Comparison of ENCODE assay signal across 1 cellular context in the genomic region with DNA sequence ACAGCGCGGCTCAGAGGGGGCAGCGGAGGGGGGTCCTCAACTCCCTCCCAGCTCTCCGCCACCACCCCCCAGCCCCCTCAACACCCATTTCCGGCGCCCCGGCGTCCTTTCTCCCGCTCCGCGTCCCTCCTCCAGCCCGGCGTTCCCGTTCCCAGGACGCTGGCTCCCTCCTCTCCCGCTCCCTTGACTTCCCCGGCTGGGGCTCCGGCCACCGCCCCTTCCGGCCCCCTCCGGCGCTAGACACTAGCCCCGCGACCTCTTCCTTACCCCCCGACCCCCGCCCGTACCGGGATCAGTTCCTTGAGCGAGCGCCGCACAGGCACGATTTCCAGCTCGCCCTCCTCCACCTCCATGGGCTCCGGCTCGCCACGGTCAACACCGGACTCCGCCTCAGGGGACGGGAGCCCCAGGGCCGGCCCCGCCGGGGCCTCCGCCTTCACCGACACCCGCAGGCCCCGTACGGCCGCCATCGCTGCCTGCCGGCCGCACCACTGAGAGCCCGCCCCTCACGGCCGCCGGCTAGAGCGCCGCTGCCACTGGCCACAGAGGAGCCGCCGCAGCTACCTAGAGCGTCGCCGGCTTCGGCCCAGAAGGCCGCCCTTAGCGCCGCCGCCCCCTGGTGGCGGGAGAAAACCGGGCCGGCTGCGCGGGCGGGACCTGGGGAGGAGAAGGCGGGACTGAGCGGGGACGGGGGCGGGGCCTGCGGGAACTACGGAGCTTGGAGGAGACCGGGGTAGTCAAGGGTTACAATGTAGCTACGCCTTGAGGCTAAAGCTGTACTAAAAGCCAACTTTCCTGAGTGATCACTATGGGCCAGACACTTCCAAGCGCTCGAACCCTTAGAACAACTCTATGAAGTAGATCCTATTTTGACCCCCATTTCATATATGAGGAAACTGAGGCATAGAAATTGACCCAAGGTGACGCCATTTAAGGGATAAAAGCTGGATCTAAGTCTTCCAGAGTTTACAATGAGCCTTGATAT.
A peak's percentile ranks its signal among the peaks of the same experiment; 100 is the strongest.
TF ChIP-seq lines count a peak whose summit lies in the region.

A gene with protein sequence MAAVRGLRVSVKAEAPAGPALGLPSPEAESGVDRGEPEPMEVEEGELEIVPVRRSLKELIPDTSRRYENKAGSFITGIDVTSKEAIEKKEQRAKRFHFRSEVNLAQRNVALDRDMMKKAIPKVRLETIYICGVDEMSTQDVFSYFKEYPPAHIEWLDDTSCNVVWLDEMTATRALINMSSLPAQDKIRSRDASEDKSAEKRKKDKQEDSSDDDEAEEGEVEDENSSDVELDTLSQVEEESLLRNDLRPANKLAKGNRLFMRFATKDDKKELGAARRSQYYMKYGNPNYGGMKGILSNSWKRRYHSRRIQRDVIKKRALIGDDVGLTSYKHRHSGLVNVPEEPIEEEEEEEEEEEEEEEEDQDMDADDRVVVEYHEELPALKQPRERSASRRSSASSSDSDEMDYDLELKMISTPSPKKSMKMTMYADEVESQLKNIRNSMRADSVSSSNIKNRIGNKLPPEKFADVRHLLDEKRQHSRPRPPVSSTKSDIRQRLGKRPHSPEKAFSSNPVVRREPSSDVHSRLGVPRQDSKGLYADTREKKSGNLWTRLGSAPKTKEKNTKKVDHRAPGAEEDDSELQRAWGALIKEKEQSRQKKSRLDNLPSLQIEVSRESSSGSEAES (minus strand): TSS at position 493 of the 985 bp plus-strand sequence. CDS start 23 bp downstream, at position 470.

TF ChIP-seq in HepG2, 621 proteins besides CTCF, POLR2A, EP300 and RAD21 (continued from another document and continues in another):
- no peak for TF ChIP-seq ELK4 (CRISPR knock-in tag; IDR thresholded peaks at IDR 0.05; ENCODE audit: borderline replicate concordance)
- peak; percentile 82; the same call in 1 of the 2 replicates for TF ChIP-seq RFXAP (CRISPR knock-in tag; IDR thresholded peaks at IDR 0.05; ENCODE audit: borderline replicate concordance)
- peak; percentile 23; the same call in 1 of the 2 replicates for TF ChIP-seq GABPA (IDR thresholded peaks at IDR 0.05; ENCODE audit: low read depth, low read length)
- peak; percentile 61 for TF ChIP-seq GABPA (CRISPR knock-in tag; IDR thresholded peaks at IDR 0.05; ENCODE audit: low read depth)
- 0 out of 2 replicates have a peak, but pooled peaks have one; percentile 20 for TF ChIP-seq HNF4A (CRISPR knock-in tag; IDR thresholded peaks at IDR 0.05)
- 0 out of 2 replicates have a peak, but pooled peaks have one; percentile 27 for TF ChIP-seq HOXA7 (CRISPR knock-in tag; IDR thresholded peaks at IDR 0.05)
- TF ChIP-seq ZNF292 (CRISPR knock-in tag; IDR thresholded peaks at IDR 0.05; ENCODE audit: borderline replicate concordance, low read depth), result no peak
- TF ChIP-seq NR2F2 (IDR thresholded peaks at IDR 0.05; ENCODE audit: borderline replicate concordance, low read depth), result peak; percentile 28; the same call in 1 of the 2 replicates
- peak; percentile 68; the same call in 1 of the 2 replicates for TF ChIP-seq ZNF782 (CRISPR knock-in tag; IDR thresholded peaks at IDR 0.05; ENCODE audit: borderline replicate concordance)
- peak; percentile 92 for TF ChIP-seq ZNF331 (CRISPR knock-in tag; IDR thresholded peaks at IDR 0.05)
- 0 out of 2 replicates have a peak, but pooled peaks have one; percentile 18 for TF ChIP-seq FOXP4 (CRISPR knock-in tag; IDR thresholded peaks at IDR 0.05)
- TF ChIP-seq ZBTB38 (CRISPR knock-in tag; IDR thresholded peaks at IDR 0.05), result peak; percentile 89
- TF ChIP-seq TSC22D2 (CRISPR knock-in tag; IDR thresholded peaks at IDR 0.05; ENCODE audit: borderline replicate concordance), result peak; percentile 78; the same call in 1 of the 2 replicates
- TF ChIP-seq ATF1 (CRISPR knock-in tag; IDR thresholded peaks at IDR 0.05), result no peak
- TF ChIP-seq HNF1A (IDR thresholded peaks at IDR 0.05; ENCODE audit: low read depth), result no peak
- peak; percentile 78; the same call in 1 of the 2 replicates for TF ChIP-seq HNF1A (CRISPR knock-in tag; IDR thresholded peaks at IDR 0.05; ENCODE audit: borderline replicate concordance)
- TF ChIP-seq, protein P1, sequence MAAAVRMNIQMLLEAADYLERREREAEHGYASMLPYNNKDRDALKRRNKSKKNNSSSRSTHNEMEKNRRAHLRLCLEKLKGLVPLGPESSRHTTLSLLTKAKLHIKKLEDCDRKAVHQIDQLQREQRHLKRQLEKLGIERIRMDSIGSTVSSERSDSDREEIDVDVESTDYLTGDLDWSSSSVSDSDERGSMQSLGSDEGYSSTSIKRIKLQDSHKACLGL (CRISPR knock-in tag; IDR thresholded peaks at IDR 0.05), result peak; percentile 73
- TF ChIP-seq WIZ (CRISPR knock-in tag; IDR thresholded peaks at IDR 0.05), result no peak
- peak; percentile 60; the same call in 1 of the 2 replicates for TF ChIP-seq SALL2 (CRISPR knock-in tag; IDR thresholded peaks at IDR 0.05)
- peak; percentile 50 for TF ChIP-seq BCL6 (CRISPR knock-in tag; IDR thresholded peaks at IDR 0.05)
- no peak for TF ChIP-seq ZBTB1 (CRISPR knock-in tag; IDR thresholded peaks at IDR 0.05; ENCODE audit: borderline replicate concordance)
- TF ChIP-seq THYN1 (CRISPR knock-in tag; IDR thresholded peaks at IDR 0.05; ENCODE audit: borderline replicate concordance, low read depth), result no peak
- TF ChIP-seq ZNF230 (CRISPR knock-in tag; IDR thresholded peaks at IDR 0.05), result peak; percentile 74; the same call in 1 of the 2 replicates
- no peak for TF ChIP-seq MATR3 (CRISPR knock-in tag; IDR thresholded peaks at IDR 0.05)
- TF ChIP-seq USF2 (IDR thresholded peaks at IDR 0.05; ENCODE audit: low read depth, low read length), result no peak
- TF ChIP-seq USF2 (CRISPR knock-in tag; IDR thresholded peaks at IDR 0.05; ENCODE audit: borderline replicate concordance), result no peak
- no peak for TF ChIP-seq KDM4B (CRISPR knock-in tag; IDR thresholded peaks at IDR 0.05)
- TF ChIP-seq ZNF790 (CRISPR knock-in tag; IDR thresholded peaks at IDR 0.05; ENCODE audit: borderline replicate concordance), result peak; percentile 63; the same call in 1 of the 2 replicates
- TF ChIP-seq ZNF768 (CRISPR knock-in tag; IDR thresholded peaks at IDR 0.05), result peak; percentile 38; the same call in 1 of the 2 replicates
- peak; percentile 44; the same call in 1 of the 2 replicates for TF ChIP-seq ZNF609 (CRISPR knock-in tag; IDR thresholded peaks at IDR 0.05; ENCODE audit: borderline replicate concordance)
- TF ChIP-seq KLF11 (CRISPR knock-in tag; IDR thresholded peaks at IDR 0.05), result no peak
- TF ChIP-seq RFX3 (CRISPR knock-in tag; IDR thresholded peaks at IDR 0.05), result no peak
- TF ChIP-seq MZF1 (CRISPR knock-in tag; IDR thresholded peaks at IDR 0.05; ENCODE audit: borderline replicate concordance), result no peak
- TF ChIP-seq, protein P2, sequence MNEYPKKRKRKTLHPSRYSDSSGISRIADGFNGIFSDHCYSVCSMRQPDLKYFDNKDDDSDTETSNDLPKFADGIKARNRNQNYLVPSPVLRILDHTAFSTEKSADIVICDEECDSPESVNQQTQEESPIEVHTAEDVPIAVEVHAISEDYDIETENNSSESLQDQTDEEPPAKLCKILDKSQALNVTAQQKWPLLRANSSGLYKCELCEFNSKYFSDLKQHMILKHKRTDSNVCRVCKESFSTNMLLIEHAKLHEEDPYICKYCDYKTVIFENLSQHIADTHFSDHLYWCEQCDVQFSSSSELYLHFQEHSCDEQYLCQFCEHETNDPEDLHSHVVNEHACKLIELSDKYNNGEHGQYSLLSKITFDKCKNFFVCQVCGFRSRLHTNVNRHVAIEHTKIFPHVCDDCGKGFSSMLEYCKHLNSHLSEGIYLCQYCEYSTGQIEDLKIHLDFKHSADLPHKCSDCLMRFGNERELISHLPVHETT (CRISPR knock-in tag; conservative IDR thresholded peaks at IDR 0.05), result peak; percentile 91
- no peak for TF ChIP-seq AHR (CRISPR knock-in tag; IDR thresholded peaks at IDR 0.05)
- no peak for TF ChIP-seq PCBP1 (IDR thresholded peaks at IDR 0.05; ENCODE audit: borderline replicate concordance, low read depth, low read length)
- peak; percentile 52; the same call in 1 of the 2 replicates for TF ChIP-seq ZNF441 (CRISPR knock-in tag; IDR thresholded peaks at IDR 0.05; ENCODE audit: borderline replicate concordance)
